In the genomic region with DNA sequence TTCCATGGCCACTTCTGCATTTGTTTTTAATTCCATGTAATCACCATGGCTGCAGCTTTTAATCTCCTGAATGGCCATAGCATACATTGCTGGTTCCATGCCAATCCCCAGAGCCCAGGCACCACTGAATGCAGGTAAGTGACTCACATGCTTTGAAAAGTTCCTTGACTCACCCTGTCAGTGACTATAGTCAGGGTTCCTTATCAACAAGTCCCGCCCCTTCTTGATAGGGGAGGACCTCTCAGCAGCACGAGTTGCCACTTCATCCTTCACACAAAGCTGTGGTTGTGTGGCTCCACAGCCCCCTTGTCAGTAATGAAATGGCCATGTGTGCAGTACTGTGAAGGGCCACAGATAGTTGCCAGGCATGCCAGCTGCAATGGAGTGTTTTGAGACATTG, we compare ENCODE assay signal across 10 cellular contexts.
DNase-seq lines count a peak whose midpoint lies in the region; ATAC-seq and TF ChIP-seq lines count a peak whose summit lies in the region.
"Had no signal": no experiment of that assay in that cellular context is flagged by ENCODE, and none has a peak within 500 bp of the region (broad histone marks: within the 10 kb centered on the region; RNA-seq: fewer than 3 reads in every experiment).

No MANE protein-coding gene starts in this region.

- H3K27ac Mint-ChIP-seq in stimulated activated naive CD8-positive, alpha-beta T cell treated with anti-CD3 and anti-CD28 coated beads, Interleukin-15, amount 100 ng/mL, for 72 hours: peak overlapping the region in 1 of 2 donors; percentile 24

- peak; percentile 50 for DNase-seq in activated CD8-positive, alpha-beta memory T cell treated with anti-CD3 and anti-CD28 coated beads, Interleukin-2, amount 50 U/mL, for 48 hours
- no peak for DNase-seq in activated CD8-positive, alpha-beta memory T cell treated with anti-CD3 and anti-CD28 coated beads for 24 hours
- DNase-seq in activated naive CD4-positive, alpha-beta T cell treated with anti-CD3 and anti-CD28 coated beads, Interleukin-2, amount 50 U/mL, for 16 hours: peak; percentile 25
- DNase-seq in iris pigment epithelial cell (ENCODE audit: low read depth): peak; percentile 16
- DNase-seq in stimulated activated naive CD8-positive, alpha-beta T cell treated with anti-CD3 and anti-CD28 coated beads, Interleukin-15, amount 100 ng/mL, for 72 hours: peak in 1 of 2 donors; percentile 18
- no peak for DNase-seq in NCI-H2171 treated with DMSO at 0.1 percent for 48 hours (lab: John Stamatoyannopoulos, UW)
- no peak for DNase-seq in epidermal melanocyte (ENCODE audit: insufficient read length, low spot score)
- DNase-seq: CD4-positive, CD25-positive, alpha-beta regulatory T cell; NK-92 treated with Interleukin-12 subunit alpha and Interleukin-12 subunit beta, amount 100 ng/mL, for 24 hours had no signal

- H3K4me3 Mint-ChIP-seq in stimulated activated naive CD8-positive, alpha-beta T cell treated with anti-CD3 and anti-CD28 coated beads, Interleukin-15, amount 100 ng/mL, for 72 hours: no peak overlapping the region
- H3K4me3 Mint-ChIP-seq: CD4-positive, CD25-positive, alpha-beta regulatory T cell had no signal

- peaks cover 9 to 13% of the 10 kb centered on the region in 2 donors for H3K9me3 Mint-ChIP-seq in stimulated activated naive CD8-positive, alpha-beta T cell treated with anti-CD3 and anti-CD28 coated beads, Interleukin-15, amount 100 ng/mL, for 72 hours

- H3K27me3 Mint-ChIP-seq in stimulated activated naive CD8-positive, alpha-beta T cell treated with anti-CD3 and anti-CD28 coated beads, Interleukin-15, amount 100 ng/mL, for 72 hours: no peaks in the 10 kb centered on the region
- H3K27me3 Mint-ChIP-seq: CD4-positive, CD25-positive, alpha-beta regulatory T cell had no signal

- H3K4me1 Mint-ChIP-seq in stimulated activated naive CD8-positive, alpha-beta T cell treated with anti-CD3 and anti-CD28 coated beads, Interleukin-15, amount 100 ng/mL, for 72 hours: peaks cover 6% of the 10 kb centered on the region
- H3K4me1 Mint-ChIP-seq: CD4-positive, CD25-positive, alpha-beta regulatory T cell had no signal

- ATAC-seq in stimulated activated naive CD8-positive, alpha-beta T cell treated with anti-CD3 and anti-CD28 coated beads, Interleukin-15, amount 100 ng/mL, for 72 hours: peak; percentile 83
- no peak for ATAC-seq in SK-N-SH treated with all-trans-retinoic acid at 6 μM for 48 hours

TF ChIP-seq in SK-N-SH treated with all-trans-retinoic acid at 6 μM for 48 hours, 23 proteins besides CTCF, POLR2A, EP300 and RAD21:
- TF ChIP-seq CSDC2 (CRISPR knock-in tag; IDR thresholded peaks at IDR 0.05): no peak
- TF ChIP-seq, protein P1, sequence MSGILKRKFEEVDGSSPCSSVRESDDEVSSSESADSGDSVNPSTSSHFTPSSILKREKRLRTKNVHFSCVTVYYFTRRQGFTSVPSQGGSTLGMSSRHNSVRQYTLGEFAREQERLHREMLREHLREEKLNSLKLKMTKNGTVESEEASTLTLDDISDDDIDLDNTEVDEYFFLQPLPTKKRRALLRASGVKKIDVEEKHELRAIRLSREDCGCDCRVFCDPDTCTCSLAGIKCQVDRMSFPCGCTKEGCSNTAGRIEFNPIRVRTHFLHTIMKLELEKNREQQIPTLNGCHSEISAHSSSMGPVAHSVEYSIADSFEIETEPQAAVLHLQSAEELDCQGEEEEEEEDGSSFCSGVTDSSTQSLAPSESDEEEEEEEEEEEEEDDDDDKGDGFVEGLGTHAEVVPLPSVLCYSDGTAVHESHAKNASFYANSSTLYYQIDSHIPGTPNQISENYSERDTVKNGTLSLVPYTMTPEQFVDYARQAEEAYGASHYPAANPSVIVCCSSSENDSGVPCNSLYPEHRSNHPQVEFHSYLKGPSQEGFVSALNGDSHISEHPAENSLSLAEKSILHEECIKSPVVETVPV (CRISPR knock-in tag; IDR thresholded peaks at IDR 0.05): no peak
- TF ChIP-seq ZFP30 (CRISPR knock-in tag; IDR thresholded peaks at IDR 0.05): no peak
- TF ChIP-seq, protein P2, sequence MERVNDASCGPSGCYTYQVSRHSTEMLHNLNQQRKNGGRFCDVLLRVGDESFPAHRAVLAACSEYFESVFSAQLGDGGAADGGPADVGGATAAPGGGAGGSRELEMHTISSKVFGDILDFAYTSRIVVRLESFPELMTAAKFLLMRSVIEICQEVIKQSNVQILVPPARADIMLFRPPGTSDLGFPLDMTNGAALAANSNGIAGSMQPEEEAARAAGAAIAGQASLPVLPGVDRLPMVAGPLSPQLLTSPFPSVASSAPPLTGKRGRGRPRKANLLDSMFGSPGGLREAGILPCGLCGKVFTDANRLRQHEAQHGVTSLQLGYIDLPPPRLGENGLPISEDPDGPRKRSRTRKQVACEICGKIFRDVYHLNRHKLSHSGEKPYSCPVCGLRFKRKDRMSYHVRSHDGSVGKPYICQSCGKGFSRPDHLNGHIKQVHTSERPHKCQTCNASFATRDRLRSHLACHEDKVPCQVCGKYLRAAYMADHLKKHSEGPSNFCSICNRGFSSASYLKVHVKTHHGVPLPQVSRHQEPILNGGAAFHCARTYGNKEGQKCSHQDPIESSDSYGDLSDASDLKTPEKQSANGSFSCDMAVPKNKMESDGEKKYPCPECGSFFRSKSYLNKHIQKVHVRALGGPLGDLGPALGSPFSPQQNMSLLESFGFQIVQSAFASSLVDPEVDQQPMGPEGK (CRISPR knock-in tag; IDR thresholded peaks at IDR 0.05; ENCODE audit: borderline replicate concordance): no peak
- TF ChIP-seq TCF4 (CRISPR knock-in tag; IDR thresholded peaks at IDR 0.05; ENCODE audit: borderline replicate concordance): no peak
- TF ChIP-seq, protein P3, sequence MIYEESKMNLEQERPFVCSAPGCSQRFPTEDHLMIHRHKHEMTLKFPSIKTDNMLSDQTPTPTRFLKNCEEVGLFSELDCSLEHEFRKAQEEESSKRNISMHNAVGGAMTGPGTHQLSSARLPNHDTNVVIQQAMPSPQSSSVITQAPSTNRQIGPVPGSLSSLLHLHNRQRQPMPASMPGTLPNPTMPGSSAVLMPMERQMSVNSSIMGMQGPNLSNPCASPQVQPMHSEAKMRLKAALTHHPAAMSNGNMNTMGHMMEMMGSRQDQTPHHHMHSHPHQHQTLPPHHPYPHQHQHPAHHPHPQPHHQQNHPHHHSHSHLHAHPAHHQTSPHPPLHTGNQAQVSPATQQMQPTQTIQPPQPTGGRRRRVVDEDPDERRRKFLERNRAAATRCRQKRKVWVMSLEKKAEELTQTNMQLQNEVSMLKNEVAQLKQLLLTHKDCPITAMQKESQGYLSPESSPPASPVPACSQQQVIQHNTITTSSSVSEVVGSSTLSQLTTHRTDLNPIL (CRISPR knock-in tag; IDR thresholded peaks at IDR 0.05; ENCODE audit: low read depth): no peak
- TF ChIP-seq GLIS3 (CRISPR knock-in tag; IDR thresholded peaks at IDR 0.05): no peak
- TF ChIP-seq, protein P4, sequence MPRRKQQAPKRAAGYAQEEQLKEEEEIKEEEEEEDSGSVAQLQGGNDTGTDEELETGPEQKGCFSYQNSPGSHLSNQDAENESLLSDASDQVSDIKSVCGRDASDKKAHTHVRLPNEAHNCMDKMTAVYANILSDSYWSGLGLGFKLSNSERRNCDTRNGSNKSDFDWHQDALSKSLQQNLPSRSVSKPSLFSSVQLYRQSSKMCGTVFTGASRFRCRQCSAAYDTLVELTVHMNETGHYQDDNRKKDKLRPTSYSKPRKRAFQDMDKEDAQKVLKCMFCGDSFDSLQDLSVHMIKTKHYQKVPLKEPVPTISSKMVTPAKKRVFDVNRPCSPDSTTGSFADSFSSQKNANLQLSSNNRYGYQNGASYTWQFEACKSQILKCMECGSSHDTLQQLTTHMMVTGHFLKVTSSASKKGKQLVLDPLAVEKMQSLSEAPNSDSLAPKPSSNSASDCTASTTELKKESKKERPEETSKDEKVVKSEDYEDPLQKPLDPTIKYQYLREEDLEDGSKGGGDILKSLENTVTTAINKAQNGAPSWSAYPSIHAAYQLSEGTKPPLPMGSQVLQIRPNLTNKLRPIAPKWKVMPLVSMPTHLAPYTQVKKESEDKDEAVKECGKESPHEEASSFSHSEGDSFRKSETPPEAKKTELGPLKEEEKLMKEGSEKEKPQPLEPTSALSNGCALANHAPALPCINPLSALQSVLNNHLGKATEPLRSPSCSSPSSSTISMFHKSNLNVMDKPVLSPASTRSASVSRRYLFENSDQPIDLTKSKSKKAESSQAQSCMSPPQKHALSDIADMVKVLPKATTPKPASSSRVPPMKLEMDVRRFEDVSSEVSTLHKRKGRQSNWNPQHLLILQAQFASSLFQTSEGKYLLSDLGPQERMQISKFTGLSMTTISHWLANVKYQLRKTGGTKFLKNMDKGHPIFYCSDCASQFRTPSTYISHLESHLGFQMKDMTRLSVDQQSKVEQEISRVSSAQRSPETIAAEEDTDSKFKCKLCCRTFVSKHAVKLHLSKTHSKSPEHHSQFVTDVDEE (CRISPR knock-in tag; IDR thresholded peaks at IDR 0.05): no peak
- no peak for TF ChIP-seq ZNF70 (CRISPR knock-in tag; IDR thresholded peaks at IDR 0.05)
- TF ChIP-seq ZC3H10 (CRISPR knock-in tag; IDR thresholded peaks at IDR 0.05): no peak
- no peak for TF ChIP-seq BACH2 (CRISPR knock-in tag; IDR thresholded peaks at IDR 0.05; ENCODE audit: borderline replicate concordance)
- TF ChIP-seq OSR1 (CRISPR knock-in tag; IDR thresholded peaks at IDR 0.05): no peak
- no peak for TF ChIP-seq ZNF8 (CRISPR knock-in tag; IDR thresholded peaks at IDR 0.05)
- TF ChIP-seq TOX (CRISPR knock-in tag; IDR thresholded peaks at IDR 0.05; ENCODE audit: borderline replicate concordance): no peak

Comparison
In these comparisons a context has a peak if more than half of its experiments do, and no peak if none do; other contexts are left out.
1. DNase-seq: peak in activated CD8-positive, alpha-beta memory T cell treated with anti-CD3 and anti-CD28 coated beads, Interleukin-2, amount 50 U/mL, for 48 hours (single experiment), activated naive CD4-positive, alpha-beta T cell treated with anti-CD3 and anti-CD28 coated beads, Interleukin-2, amount 50 U/mL, for 16 hours (single experiment) and iris pigment epithelial cell (single experiment); none in activated CD8-positive, alpha-beta memory T cell treated with anti-CD3 and anti-CD28 coated beads for 24 hours (single experiment), NCI-H2171 treated with DMSO at 0.1 percent for 48 hours (single experiment) and epidermal melanocyte (single experiment).